Comparison of ENCODE assay signal across 8 cellular contexts in genomic region chr2:172200495-172201085, GRCh38.
DNase-seq lines count a peak whose midpoint lies in the region; TF ChIP-seq lines count a peak whose summit lies in the region.
"Had no signal": no experiment of that assay in that cellular context is flagged by ENCODE, and none has a peak within 500 bp of the region (broad histone marks: within the 10 kb centered on the region; RNA-seq: fewer than 3 reads in every experiment).

No MANE protein-coding gene starts in this region.

- H3K4me2 ChIP-seq in MM.1S (ENCODE audit: low read depth, low read length) = no peak overlapping the region
- H3K4me2 ChIP-seq in neural progenitor cell = no peak overlapping the region

- H3K27ac Mint-ChIP-seq in chondrocyte (ENCODE audit: unreplicated experiment) (no peak overlapping the region), neural progenitor cell (no peak overlapping the region)

- H3K79me2 ChIP-seq in MM.1S (ENCODE audit: low read length) (no peaks in the 10 kb centered on the region), neural progenitor cell (ENCODE audit: low read depth) (no peaks in the 10 kb centered on the region)

- H3K4me3 Mint-ChIP-seq in chondrocyte (ENCODE audit: unreplicated experiment) = no peak overlapping the region
- no peak overlapping the region for H3K4me3 Mint-ChIP-seq in neural progenitor cell

- H3K9me2 ChIP-seq in MM.1S (replicated peaks; ENCODE audit: insufficient read depth, low read length) = no peaks in the 10 kb centered on the region

- no peaks in the 10 kb centered on the region for H3K4me1 ChIP-seq in MM.1S (ENCODE audit: low read length)
- H3K4me1 ChIP-seq in neural progenitor cell = peaks cover 4% of the 10 kb centered on the region

- H3K36me3 Mint-ChIP-seq in chondrocyte (ENCODE audit: low read depth) (no peaks in the 10 kb centered on the region), neural progenitor cell (peaks cover 2% of the 10 kb centered on the region)

- TF ChIP-seq CTCF in GM06990 (IDR thresholded peaks at IDR 0.05; ENCODE audit: insufficient read depth, low read length, poor library complexity, severe bottlenecking) (peak; percentile 40), MM.1S (IDR thresholded peaks at IDR 0.05; ENCODE audit: low read length) (peak; percentile 42), chondrocyte (IDR thresholded peaks at IDR 0.05) (peak; percentile 70), neural progenitor cell (IDR thresholded peaks at IDR 0.05) (peak; percentile 60)

- H4K20me1 ChIP-seq in MM.1S (ENCODE audit: insufficient read depth, low read length) (no peaks in the 10 kb centered on the region), neural progenitor cell (ENCODE audit: low read depth) (no peaks in the 10 kb centered on the region)

- H3K4me1 Mint-ChIP-seq in chondrocyte (ENCODE audit: low read depth) = no peaks in the 10 kb centered on the region
- H3K4me1 Mint-ChIP-seq in neural progenitor cell = no peaks in the 10 kb centered on the region

- in situ Hi-C loops in G401 (cut with HindIII; ENCODE audit: low sequenced_read_pairs) = no loop called here

- H3K4me3 ChIP-seq in GM06990 (replicated peaks; ENCODE audit: low read depth, low read length) (no peak overlapping the region), MM.1S (ENCODE audit: low read length) (no peak overlapping the region), neural progenitor cell (no peak overlapping the region)
- H3K4me3 ChIP-seq: ovary had no signal

- H3K9ac ChIP-seq in MM.1S (ENCODE audit: low read length) (no peak overlapping the region), neural progenitor cell (no peak overlapping the region)

- H3K27me3 ChIP-seq in GM06990 (replicated peaks; ENCODE audit: control insufficient read depth, insufficient read depth, low read length) (no peaks in the 10 kb centered on the region), MM.1S (replicated peaks; ENCODE audit: insufficient read depth, low read length) (no peaks in the 10 kb centered on the region), neural progenitor cell (no peaks in the 10 kb centered on the region)
- H3K27me3 ChIP-seq: ovary had no signal

- H2AFZ ChIP-seq in MM.1S (ENCODE audit: low read length) = no peak overlapping the region
- no peak overlapping the region for H2AFZ ChIP-seq in neural progenitor cell (replicated peaks)

- H3K9me3 Mint-ChIP-seq in chondrocyte (ENCODE audit: low read depth) = peaks cover 8% of the 10 kb centered on the region
- peaks cover 28% of the 10 kb centered on the region for H3K9me3 Mint-ChIP-seq in neural progenitor cell

- DNase-seq in GM06990 (ENCODE audit: extremely low read depth, insufficient read length) (no peak), MM.1S (no peak), chondrocyte (ENCODE audit: low spot score) (no peak), neural progenitor cell (ENCODE audit: low spot score) (peak; percentile 32), NCI-H1436 (lab: John Stamatoyannopoulos, UW) (no peak), head of caudate nucleus (no peak), G401 (ENCODE audit: low spot score) (no peak)
- DNase-seq: ovary had no signal

- H3K9me3 ChIP-seq in MM.1S (replicated peaks; ENCODE audit: insufficient read depth, low read length) = no peaks in the 10 kb centered on the region
- no peaks in the 10 kb centered on the region for H3K9me3 ChIP-seq in neural progenitor cell (ENCODE audit: low read depth)
- H3K9me3 ChIP-seq: ovary had no signal

- intact Hi-C loops in head of caudate nucleus (cut with DNase I) = no loop called here

- H3K27me3 Mint-ChIP-seq in chondrocyte (ENCODE audit: low read depth) = no peaks in the 10 kb centered on the region
- peaks cover 1% of the 10 kb centered on the region for H3K27me3 Mint-ChIP-seq in neural progenitor cell (ENCODE audit: insufficient read depth, low read depth)

- no peaks in the 10 kb centered on the region for H3K36me3 ChIP-seq in GM06990 (ENCODE audit: control insufficient read depth, insufficient read depth, low read length)
- H3K36me3 ChIP-seq in MM.1S (replicated peaks; ENCODE audit: insufficient read depth, low read length) = no peaks in the 10 kb centered on the region
- no peaks in the 10 kb centered on the region for H3K36me3 ChIP-seq in neural progenitor cell
- H3K36me3 ChIP-seq: ovary had no signal

- H3F3A ChIP-seq in MM.1S (ENCODE audit: insufficient read depth, low read length) (no peaks in the 10 kb centered on the region), neural progenitor cell (ENCODE audit: low read depth) (no peaks in the 10 kb centered on the region)

- H3K27ac ChIP-seq in MM.1S (ENCODE audit: low read length) = no peak overlapping the region
- H3K27ac ChIP-seq in neural progenitor cell = no peak overlapping the region
- H3K27ac ChIP-seq: ovary had no signal
